ENCODE assay signal across 1 cellular context in the genomic region with DNA sequence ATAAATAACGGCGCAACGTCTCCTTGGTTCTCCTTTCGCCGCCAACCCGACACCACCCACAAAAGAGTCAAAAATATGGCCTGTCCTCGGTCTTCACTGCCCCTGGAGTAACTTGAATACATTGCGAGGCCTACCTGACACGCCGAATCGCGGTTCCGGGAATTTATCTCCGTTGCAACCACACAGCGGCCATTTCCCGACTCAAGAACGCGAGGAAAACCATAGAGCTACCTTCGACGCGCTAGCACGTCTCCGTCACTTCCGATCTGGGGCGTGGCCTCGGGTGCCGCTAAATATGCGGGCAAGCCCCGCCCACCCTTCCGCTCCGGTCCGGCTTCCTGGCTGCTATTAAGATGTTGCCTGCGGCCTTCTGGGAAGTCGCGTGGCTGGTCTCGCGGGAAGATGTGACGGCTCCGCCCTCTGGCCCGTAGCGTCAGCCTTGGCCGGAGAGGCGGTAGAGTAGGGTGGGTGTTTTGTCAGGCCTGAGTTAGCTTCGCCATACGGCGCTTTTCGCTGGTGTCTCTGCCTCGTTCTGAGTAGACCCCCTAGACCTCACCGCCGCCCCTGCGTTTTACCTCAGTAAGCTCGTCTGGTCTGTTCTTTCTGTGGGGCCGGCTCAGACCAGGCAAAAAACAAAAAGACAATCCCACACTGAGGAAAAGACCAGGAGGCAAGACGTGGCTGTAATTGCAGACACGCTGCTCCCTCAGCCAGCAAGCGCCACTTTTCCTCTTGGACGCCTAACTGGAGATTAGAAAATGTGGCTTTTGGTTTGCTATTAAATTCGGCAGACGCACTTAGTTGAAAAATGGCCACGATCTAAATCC.
TF ChIP-seq lines count a peak whose summit lies in the region.

A gene with protein sequence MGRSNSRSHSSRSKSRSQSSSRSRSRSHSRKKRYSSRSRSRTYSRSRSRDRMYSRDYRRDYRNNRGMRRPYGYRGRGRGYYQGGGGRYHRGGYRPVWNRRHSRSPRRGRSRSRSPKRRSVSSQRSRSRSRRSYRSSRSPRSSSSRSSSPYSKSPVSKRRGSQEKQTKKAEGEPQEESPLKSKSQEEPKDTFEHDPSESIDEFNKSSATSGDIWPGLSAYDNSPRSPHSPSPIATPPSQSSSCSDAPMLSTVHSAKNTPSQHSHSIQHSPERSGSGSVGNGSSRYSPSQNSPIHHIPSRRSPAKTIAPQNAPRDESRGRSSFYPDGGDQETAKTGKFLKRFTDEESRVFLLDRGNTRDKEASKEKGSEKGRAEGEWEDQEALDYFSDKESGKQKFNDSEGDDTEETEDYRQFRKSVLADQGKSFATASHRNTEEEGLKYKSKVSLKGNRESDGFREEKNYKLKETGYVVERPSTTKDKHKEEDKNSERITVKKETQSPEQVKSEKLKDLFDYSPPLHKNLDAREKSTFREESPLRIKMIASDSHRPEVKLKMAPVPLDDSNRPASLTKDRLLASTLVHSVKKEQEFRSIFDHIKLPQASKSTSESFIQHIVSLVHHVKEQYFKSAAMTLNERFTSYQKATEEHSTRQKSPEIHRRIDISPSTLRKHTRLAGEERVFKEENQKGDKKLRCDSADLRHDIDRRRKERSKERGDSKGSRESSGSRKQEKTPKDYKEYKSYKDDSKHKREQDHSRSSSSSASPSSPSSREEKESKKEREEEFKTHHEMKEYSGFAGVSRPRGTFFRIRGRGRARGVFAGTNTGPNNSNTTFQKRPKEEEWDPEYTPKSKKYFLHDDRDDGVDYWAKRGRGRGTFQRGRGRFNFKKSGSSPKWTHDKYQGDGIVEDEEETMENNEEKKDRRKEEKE (minus strand): TSS at position 268 of the 827 bp plus-strand sequence. CDS start 9,980 bp downstream, outside the sequence.

TF ChIP-seq in HepG2, 621 proteins besides CTCF, POLR2A, EP300 and RAD21 (continued from another document and continues in another):
- TF ChIP-seq ATAD3A (CRISPR knock-in tag; IDR thresholded peaks at IDR 0.05): no peak; the same call in 1 of the 2 replicates
- TF ChIP-seq NR3C1 (CRISPR knock-in tag; IDR thresholded peaks at IDR 0.05): no peak
- TF ChIP-seq ZNF773 (CRISPR knock-in tag; IDR thresholded peaks at IDR 0.05; ENCODE audit: borderline replicate concordance): 0 out of 2 replicates have a peak, but pooled peaks have one; percentile 26
- TF ChIP-seq HNRNPUL1 (IDR thresholded peaks at IDR 0.05; ENCODE audit: low read depth, low read length): no peak
- 0 out of 2 replicates have a peak, but pooled peaks have one; percentile 10 for TF ChIP-seq FOSL2 (CRISPR knock-in tag; IDR thresholded peaks at IDR 0.05)
- TF ChIP-seq ZNF782 (CRISPR knock-in tag; IDR thresholded peaks at IDR 0.05; ENCODE audit: borderline replicate concordance): peak; percentile 58; the same call in 1 of the 2 replicates
- TF ChIP-seq KDM4B (CRISPR knock-in tag; IDR thresholded peaks at IDR 0.05): no peak; the same call in none of the 2 replicates
- no peak for TF ChIP-seq ZNF615 (CRISPR knock-in tag; IDR thresholded peaks at IDR 0.05; ENCODE audit: borderline replicate concordance)
- TF ChIP-seq, protein P1, sequence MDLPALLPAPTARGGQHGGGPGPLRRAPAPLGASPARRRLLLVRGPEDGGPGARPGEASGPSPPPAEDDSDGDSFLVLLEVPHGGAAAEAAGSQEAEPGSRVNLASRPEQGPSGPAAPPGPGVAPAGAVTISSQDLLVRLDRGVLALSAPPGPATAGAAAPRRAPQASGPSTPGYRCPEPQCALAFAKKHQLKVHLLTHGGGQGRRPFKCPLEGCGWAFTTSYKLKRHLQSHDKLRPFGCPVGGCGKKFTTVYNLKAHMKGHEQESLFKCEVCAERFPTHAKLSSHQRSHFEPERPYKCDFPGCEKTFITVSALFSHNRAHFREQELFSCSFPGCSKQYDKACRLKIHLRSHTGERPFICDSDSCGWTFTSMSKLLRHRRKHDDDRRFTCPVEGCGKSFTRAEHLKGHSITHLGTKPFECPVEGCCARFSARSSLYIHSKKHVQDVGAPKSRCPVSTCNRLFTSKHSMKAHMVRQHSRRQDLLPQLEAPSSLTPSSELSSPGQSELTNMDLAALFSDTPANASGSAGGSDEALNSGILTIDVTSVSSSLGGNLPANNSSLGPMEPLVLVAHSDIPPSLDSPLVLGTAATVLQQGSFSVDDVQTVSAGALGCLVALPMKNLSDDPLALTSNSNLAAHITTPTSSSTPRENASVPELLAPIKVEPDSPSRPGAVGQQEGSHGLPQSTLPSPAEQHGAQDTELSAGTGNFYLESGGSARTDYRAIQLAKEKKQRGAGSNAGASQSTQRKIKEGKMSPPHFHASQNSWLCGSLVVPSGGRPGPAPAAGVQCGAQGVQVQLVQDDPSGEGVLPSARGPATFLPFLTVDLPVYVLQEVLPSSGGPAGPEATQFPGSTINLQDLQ (CRISPR knock-in tag; IDR thresholded peaks at IDR 0.05): peak; percentile 25; the same call in 1 of the 2 replicates
- no peak; the same call in 1 of the 2 replicates for TF ChIP-seq HOXD1 (CRISPR knock-in tag; IDR thresholded peaks at IDR 0.05)
- TF ChIP-seq, protein P2, sequence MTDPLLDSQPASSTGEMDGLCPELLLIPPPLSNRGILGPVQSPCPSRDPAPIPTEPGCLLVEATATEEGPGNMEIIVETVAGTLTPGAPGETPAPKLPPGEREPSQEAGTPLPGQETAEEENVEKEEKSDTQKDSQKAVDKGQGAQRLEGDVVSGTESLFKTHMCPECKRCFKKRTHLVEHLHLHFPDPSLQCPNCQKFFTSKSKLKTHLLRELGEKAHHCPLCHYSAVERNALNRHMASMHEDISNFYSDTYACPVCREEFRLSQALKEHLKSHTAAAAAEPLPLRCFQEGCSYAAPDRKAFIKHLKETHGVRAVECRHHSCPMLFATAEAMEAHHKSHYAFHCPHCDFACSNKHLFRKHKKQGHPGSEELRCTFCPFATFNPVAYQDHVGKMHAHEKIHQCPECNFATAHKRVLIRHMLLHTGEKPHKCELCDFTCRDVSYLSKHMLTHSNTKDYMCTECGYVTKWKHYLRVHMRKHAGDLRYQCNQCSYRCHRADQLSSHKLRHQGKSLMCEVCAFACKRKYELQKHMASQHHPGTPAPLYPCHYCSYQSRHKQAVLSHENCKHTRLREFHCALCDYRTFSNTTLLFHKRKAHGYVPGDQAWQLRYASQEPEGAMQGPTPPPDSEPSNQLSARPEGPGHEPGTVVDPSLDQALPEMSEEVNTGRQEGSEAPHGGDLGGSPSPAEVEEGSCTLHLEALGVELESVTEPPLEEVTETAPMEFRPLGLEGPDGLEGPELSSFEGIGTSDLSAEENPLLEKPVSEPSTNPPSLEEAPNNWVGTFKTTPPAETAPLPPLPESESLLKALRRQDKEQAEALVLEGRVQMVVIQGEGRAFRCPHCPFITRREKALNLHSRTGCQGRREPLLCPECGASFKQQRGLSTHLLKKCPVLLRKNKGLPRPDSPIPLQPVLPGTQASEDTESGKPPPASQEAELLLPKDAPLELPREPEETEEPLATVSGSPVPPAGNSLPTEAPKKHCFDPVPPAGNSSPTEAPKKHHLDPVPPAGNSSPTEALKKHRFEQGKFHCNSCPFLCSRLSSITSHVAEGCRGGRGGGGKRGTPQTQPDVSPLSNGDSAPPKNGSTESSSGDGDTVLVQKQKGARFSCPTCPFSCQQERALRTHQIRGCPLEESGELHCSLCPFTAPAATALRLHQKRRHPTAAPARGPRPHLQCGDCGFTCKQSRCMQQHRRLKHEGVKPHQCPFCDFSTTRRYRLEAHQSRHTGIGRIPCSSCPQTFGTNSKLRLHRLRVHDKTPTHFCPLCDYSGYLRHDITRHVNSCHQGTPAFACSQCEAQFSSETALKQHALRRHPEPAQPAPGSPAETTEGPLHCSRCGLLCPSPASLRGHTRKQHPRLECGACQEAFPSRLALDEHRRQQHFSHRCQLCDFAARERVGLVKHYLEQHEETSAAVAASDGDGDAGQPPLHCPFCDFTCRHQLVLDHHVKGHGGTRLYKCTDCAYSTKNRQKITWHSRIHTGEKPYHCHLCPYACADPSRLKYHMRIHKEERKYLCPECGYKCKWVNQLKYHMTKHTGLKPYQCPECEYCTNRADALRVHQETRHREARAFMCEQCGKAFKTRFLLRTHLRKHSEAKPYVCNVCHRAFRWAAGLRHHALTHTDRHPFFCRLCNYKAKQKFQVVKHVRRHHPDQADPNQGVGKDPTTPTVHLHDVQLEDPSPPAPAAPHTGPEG (CRISPR knock-in tag; IDR thresholded peaks at IDR 0.05): peak; percentile 67; the same call in 1 of the 2 replicates
- TF ChIP-seq, protein P3, sequence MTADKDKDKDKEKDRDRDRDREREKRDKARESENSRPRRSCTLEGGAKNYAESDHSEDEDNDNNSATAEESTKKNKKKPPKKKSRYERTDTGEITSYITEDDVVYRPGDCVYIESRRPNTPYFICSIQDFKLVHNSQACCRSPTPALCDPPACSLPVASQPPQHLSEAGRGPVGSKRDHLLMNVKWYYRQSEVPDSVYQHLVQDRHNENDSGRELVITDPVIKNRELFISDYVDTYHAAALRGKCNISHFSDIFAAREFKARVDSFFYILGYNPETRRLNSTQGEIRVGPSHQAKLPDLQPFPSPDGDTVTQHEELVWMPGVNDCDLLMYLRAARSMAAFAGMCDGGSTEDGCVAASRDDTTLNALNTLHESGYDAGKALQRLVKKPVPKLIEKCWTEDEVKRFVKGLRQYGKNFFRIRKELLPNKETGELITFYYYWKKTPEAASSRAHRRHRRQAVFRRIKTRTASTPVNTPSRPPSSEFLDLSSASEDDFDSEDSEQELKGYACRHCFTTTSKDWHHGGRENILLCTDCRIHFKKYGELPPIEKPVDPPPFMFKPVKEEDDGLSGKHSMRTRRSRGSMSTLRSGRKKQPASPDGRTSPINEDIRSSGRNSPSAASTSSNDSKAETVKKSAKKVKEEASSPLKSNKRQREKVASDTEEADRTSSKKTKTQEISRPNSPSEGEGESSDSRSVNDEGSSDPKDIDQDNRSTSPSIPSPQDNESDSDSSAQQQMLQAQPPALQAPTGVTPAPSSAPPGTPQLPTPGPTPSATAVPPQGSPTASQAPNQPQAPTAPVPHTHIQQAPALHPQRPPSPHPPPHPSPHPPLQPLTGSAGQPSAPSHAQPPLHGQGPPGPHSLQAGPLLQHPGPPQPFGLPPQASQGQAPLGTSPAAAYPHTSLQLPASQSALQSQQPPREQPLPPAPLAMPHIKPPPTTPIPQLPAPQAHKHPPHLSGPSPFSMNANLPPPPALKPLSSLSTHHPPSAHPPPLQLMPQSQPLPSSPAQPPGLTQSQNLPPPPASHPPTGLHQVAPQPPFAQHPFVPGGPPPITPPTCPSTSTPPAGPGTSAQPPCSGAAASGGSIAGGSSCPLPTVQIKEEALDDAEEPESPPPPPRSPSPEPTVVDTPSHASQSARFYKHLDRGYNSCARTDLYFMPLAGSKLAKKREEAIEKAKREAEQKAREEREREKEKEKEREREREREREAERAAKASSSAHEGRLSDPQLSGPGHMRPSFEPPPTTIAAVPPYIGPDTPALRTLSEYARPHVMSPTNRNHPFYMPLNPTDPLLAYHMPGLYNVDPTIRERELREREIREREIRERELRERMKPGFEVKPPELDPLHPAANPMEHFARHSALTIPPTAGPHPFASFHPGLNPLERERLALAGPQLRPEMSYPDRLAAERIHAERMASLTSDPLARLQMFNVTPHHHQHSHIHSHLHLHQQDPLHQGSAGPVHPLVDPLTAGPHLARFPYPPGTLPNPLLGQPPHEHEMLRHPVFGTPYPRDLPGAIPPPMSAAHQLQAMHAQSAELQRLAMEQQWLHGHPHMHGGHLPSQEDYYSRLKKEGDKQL (CRISPR knock-in tag; IDR thresholded peaks at IDR 0.05; ENCODE audit: low read depth): peak; percentile 22
- TF ChIP-seq, protein P4, sequence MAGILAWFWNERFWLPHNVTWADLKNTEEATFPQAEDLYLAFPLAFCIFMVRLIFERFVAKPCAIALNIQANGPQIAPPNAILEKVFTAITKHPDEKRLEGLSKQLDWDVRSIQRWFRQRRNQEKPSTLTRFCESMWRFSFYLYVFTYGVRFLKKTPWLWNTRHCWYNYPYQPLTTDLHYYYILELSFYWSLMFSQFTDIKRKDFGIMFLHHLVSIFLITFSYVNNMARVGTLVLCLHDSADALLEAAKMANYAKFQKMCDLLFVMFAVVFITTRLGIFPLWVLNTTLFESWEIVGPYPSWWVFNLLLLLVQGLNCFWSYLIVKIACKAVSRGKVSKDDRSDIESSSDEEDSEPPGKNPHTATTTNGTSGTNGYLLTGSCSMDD (CRISPR knock-in tag; IDR thresholded peaks at IDR 0.05): peak; percentile 67; the same call in 1 of the 2 replicates
- TF ChIP-seq KLF11 (CRISPR knock-in tag; IDR thresholded peaks at IDR 0.05): peak; percentile 25
- TF ChIP-seq ZNF644 (CRISPR knock-in tag; IDR thresholded peaks at IDR 0.05; ENCODE audit: low read depth): no peak
- peak; percentile 82 for TF ChIP-seq ZBTB38 (CRISPR knock-in tag; IDR thresholded peaks at IDR 0.05)
- no peak for TF ChIP-seq ZNF274 (CRISPR knock-in tag; IDR thresholded peaks at IDR 0.05)
- TF ChIP-seq ZNF709 (CRISPR knock-in tag; IDR thresholded peaks at IDR 0.05): peak; percentile 6; the same call in 1 of the 2 replicates
- TF ChIP-seq, protein P5, sequence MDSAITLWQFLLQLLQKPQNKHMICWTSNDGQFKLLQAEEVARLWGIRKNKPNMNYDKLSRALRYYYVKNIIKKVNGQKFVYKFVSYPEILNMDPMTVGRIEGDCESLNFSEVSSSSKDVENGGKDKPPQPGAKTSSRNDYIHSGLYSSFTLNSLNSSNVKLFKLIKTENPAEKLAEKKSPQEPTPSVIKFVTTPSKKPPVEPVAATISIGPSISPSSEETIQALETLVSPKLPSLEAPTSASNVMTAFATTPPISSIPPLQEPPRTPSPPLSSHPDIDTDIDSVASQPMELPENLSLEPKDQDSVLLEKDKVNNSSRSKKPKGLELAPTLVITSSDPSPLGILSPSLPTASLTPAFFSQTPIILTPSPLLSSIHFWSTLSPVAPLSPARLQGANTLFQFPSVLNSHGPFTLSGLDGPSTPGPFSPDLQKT (CRISPR knock-in tag; IDR thresholded peaks at IDR 0.05; ENCODE audit: borderline replicate concordance): 0 out of 2 replicates have a peak, but pooled peaks have one; percentile 5
- peak; percentile 99 for TF ChIP-seq RBM39 (IDR thresholded peaks at IDR 0.05; ENCODE audit: low read depth, low read length, poor library complexity, severe bottlenecking)
- peak; percentile 92 for TF ChIP-seq RBFOX2 (IDR thresholded peaks at IDR 0.05; ENCODE audit: low read depth, low read length)
- TF ChIP-seq, protein P6, sequence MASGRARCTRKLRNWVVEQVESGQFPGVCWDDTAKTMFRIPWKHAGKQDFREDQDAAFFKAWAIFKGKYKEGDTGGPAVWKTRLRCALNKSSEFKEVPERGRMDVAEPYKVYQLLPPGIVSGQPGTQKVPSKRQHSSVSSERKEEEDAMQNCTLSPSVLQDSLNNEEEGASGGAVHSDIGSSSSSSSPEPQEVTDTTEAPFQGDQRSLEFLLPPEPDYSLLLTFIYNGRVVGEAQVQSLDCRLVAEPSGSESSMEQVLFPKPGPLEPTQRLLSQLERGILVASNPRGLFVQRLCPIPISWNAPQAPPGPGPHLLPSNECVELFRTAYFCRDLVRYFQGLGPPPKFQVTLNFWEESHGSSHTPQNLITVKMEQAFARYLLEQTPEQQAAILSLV (CRISPR knock-in tag; IDR thresholded peaks at IDR 0.05; ENCODE audit: borderline replicate concordance): peak; percentile 89
- 0 out of 2 replicates have a peak, but pooled peaks have one; percentile 14 for TF ChIP-seq ZNF367 (CRISPR knock-in tag; IDR thresholded peaks at IDR 0.05; ENCODE audit: borderline replicate concordance)
- TF ChIP-seq ERF (CRISPR knock-in tag; IDR thresholded peaks at IDR 0.05): peak; percentile 76
- TF ChIP-seq ZSCAN20 (CRISPR knock-in tag; IDR thresholded peaks at IDR 0.05; ENCODE audit: borderline replicate concordance): no peak
- peak; percentile 42; the same call in 1 of the 2 replicates for TF ChIP-seq ZNF747 (CRISPR knock-in tag; IDR thresholded peaks at IDR 0.05; ENCODE audit: borderline replicate concordance)
